Comparison of ENCODE assay signal across 17 cellular contexts in the genomic region with DNA sequence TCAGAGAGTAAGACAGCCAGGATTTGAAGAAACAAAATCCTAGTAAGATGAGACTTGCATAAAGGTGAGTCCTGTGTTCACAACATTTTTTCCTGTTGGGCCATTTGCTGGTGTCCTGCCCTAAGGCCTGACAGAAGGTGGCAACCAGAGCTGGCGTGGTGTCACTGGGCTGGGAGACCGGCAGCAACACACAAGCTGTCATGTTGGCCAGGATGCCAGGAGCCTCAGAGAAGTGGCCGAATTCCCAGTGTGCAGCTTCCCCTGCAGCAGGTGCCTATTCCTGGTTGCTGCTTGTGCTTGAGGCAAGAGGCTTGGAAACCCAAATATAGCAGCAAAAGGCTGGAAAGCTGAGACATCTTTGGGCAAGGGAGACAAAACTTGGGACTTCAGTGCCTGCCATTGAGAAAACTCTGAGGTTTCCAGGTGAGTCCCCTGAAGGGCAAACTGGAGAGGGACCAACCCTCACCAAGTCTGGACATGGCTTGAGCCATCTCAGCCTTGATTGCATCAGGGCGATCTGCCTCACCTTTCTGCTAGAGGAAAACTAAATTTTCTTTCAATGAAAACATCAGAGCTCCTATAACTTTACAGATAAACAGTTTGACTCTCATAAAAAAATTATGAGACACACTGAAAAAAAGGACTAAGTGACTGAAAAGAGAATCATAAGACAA. TPM values are rescaled to one million over a fixed set of nuclear protein-coding genes. Genes with fewer than 3 reads are reported as not detected.
DNase-seq lines count a peak whose midpoint lies in the region; ATAC-seq and TF ChIP-seq lines count a peak whose summit lies in the region.
"Had no signal": no experiment of that assay in that cellular context is flagged by ENCODE, and none has a peak within 500 bp of the region (broad histone marks: within the 10 kb centered on the region; RNA-seq: fewer than 3 reads in every experiment).

No MANE protein-coding gene starts in this region.

- 61 to 81% methylated on average over 4 of the region's 4 CpGs for WGBS in heart right ventricle, 2 donors
- whole genome bisulfite sequencing in mammary epithelial cell (ENCODE audit: low coverage, missing lambda C conversion rate), result 23% methylated on average over 4 of the region's 4 CpGs

- H3K27ac Mint-ChIP-seq in immature natural killer cell, result peak overlapping the region in 1 of 6 donors; percentile 53

- H3K27ac ChIP-seq in RWPE1 (peak overlapping the region; percentile 34), heart right ventricle (no peak overlapping the region), mammary epithelial cell (ENCODE audit: insufficient read depth, low read depth, low read length) (no peak overlapping the region)
- H3K27ac ChIP-seq: HL-60 had no signal

- H4K20me1 ChIP-seq in mammary epithelial cell (ENCODE audit: insufficient read depth, low read length), result no peaks in the 10 kb centered on the region

- peaks cover 3 to 7% of the 10 kb centered on the region in 2 donors for H3K4me1 Mint-ChIP-seq in immature natural killer cell

- peak; percentile 99 for DNase-seq in G401 (ENCODE audit: low spot score)
- no peak for DNase-seq in RWPE1 (ENCODE audit: low spot score)
- peak; percentile 45 to 61 for DNase-seq in heart right ventricle
- DNase-seq in pons (ENCODE audit: low spot score), result peak; percentile 8
- no peak for DNase-seq in SIG-M5 treated with dmso at 0.1 percent for 504 hours (lab: John Stamatoyannopoulos, UW; ENCODE audit: unreplicated experiment)
- no peak for DNase-seq in 8988T
- DNase-seq in mammary epithelial cell, result no peak
- no peak for DNase-seq in immature natural killer cell
- DNase-seq: Calu3; CD4-positive, CD25-positive, alpha-beta regulatory T cell; NCI-H187 treated with DMSO at 0.1 percent for 48 hours; NCI-H2171 treated with DMSO at 0.1 percent for 48 hours; NCI-H510A treated with DMSO at 0.1 percent for 48 hours; SHP77 treated with DMSO at 0.1 percent for 48 hours had no signal

- H3K36me3 ChIP-seq in heart right ventricle (peaks cover 0 to 45% (median 3%) of the 10 kb centered on the region in 9 donors), mammary epithelial cell (ENCODE audit: insufficient read depth, low read length) (peaks cover 2% of the 10 kb centered on the region)

- no TSS peak for BruUV-seq in mammary epithelial cell (replicated peaks; lab: Mats Ljungman, UMichigan)

- H3K9me3 Mint-ChIP-seq in immature natural killer cell, result no peaks in the 10 kb centered on the region

- peaks cover 0 to 31% (median 0%) of the 10 kb centered on the region in 11 donors for H3K9me3 ChIP-seq in heart right ventricle
- peaks cover 10% of the 10 kb centered on the region for H3K9me3 ChIP-seq in mammary epithelial cell (replicated peaks; ENCODE audit: insufficient read depth, low read length)

- peaks cover 20 to 46% (median 38%) of the 10 kb centered on the region in 3 donors for H3K36me3 Mint-ChIP-seq in immature natural killer cell

- no peaks in the 10 kb centered on the region for H3K27me3 ChIP-seq in heart right ventricle
- no peaks in the 10 kb centered on the region for H3K27me3 ChIP-seq in mammary epithelial cell (ENCODE audit: insufficient read depth, low read length)

- no peak overlapping the region for H3K4me3 Mint-ChIP-seq in immature natural killer cell

- H3K79me2 ChIP-seq in mammary epithelial cell (ENCODE audit: insufficient read depth, low read length), result peaks cover 25% of the 10 kb centered on the region

- H3K4me3 ChIP-seq in heart right ventricle (no peak overlapping the region), mammary epithelial cell (replicated peaks in 1 of 3; ENCODE audit: insufficient read depth in 1 of 3, low read depth in 2 of 3, low read length in 3 of 3) (no peak overlapping the region)

- intact Hi-C loops in heart right ventricle (cut with DNase I), result no loop called here
- intact Hi-C loops in mammary epithelial cell (cut with micrococcal nuclease), result no loop called here

- ATAC-seq in heart right ventricle, result peak; percentile 52 to 93 (median 82)
- ATAC-seq: HCT116, Panc1 had no signal

- CTCF ChIA-PET in RWPE1 (lab: Yijun Ruan, JAX), result no interaction called here
- CTCF ChIA-PET in mammary epithelial cell (lab: Charles Lee; ENCODE audit: low non-redundant PET), result no interaction called here

- H3K27me3 Mint-ChIP-seq in immature natural killer cell (ENCODE audit: low read depth in 3 of 3), result peaks cover 0 to 2% (median 1%) of the 10 kb centered on the region in 3 donors
- H3K27me3 Mint-ChIP-seq: CD4-positive, CD25-positive, alpha-beta regulatory T cell had no signal

- POLR2A ChIA-PET in RWPE1 (lab: Yijun Ruan, JAX; ENCODE audit: low non-redundant PET), result no interaction called here

- no peak overlapping the region for H2AFZ ChIP-seq in mammary epithelial cell (ENCODE audit: low read depth, low read length)

- H3K4me1 ChIP-seq in heart right ventricle (peaks cover 0 to 12% (median 0%) of the 10 kb centered on the region in 9 donors), mammary epithelial cell (ENCODE audit: insufficient read depth, low read length) (peaks cover 6% of the 10 kb centered on the region)

- no peak for TF ChIP-seq CTCF in RWPE1 (conservative IDR thresholded peaks at IDR 0.05; ENCODE audit: low read depth)
- no peak for TF ChIP-seq CTCF in heart right ventricle (IDR thresholded peaks at IDR 0.05)
- no peak for TF ChIP-seq CTCF in mammary epithelial cell (conservative IDR thresholded peaks at IDR 0.05 in 1 of 2, IDR thresholded peaks at IDR 0.05 in 1 of 2; ENCODE audit: extremely low read depth in 1 of 2, insufficient read depth in 1 of 2, low read depth in 1 of 2, low read length in 2 of 2)

- dilution Hi-C loops in mammary epithelial cell (cut with HindIII; ENCODE audit: low sequenced_read_pairs), result no loop called here

- in situ Hi-C loops in G401 (cut with HindIII; ENCODE audit: low sequenced_read_pairs) (no loop called here), mammary epithelial cell (cut with MboI; ENCODE audit: low sequenced_read_pairs in 2 of 2) (no loop called here)

- no peak overlapping the region for H3K9ac ChIP-seq in mammary epithelial cell (ENCODE audit: insufficient read depth, low read length)

- H3K4me2 ChIP-seq in mammary epithelial cell (ENCODE audit: insufficient read depth, low read depth, low read length), result no peak overlapping the region

RNA-seq across cellular contexts. Expression of gene ALG12, which starts 25.9 kb away (rescaled TPM):
- total RNA-seq in G401 (2014; rRNA removed; shearing (Covaris generic)), result 23.8 and 24.1 TPM in 2 replicates
- total RNA-seq in heart right ventricle, result 10 to 100 TPM in 9 of 10 donors, 1 to 10 TPM in 1; 9.6 to 19.8 (median 16.0) TPM
- 10 to 100 TPM in 1 of 2 donors, 1 to 10 TPM in 1; 9.7 to 10.4 TPM for polyA plus RNA-seq in heart right ventricle
- total RNA-seq in mammary epithelial cell, result 10 to 100 TPM; 19.0 to 19.9 TPM
- polyA plus RNA-seq in mammary epithelial cell, result 12.6 TPM
- polyA minus RNA-seq in mammary epithelial cell, result 3.8 TPM
- 10 to 100 TPM; 11.7 to 26.6 (median 12.6) TPM for polyA plus RNA-seq in immature natural killer cell

RNA-seq across cellular contexts. Expression of gene CRELD2, which starts 26.1 kb away (rescaled TPM):
- 85.5 and 121 TPM in 2 replicates for total RNA-seq in G401 (2014; rRNA removed; shearing (Covaris generic))
- 10 to 100 TPM; 13.0 to 32.5 (median 19.2) TPM for total RNA-seq in heart right ventricle
- 10 to 100 TPM; 11.0 to 90.0 TPM for polyA plus RNA-seq in heart right ventricle
- total RNA-seq in mammary epithelial cell, result 10 to 100 TPM; 26.5 to 51.5 TPM
- polyA plus RNA-seq in mammary epithelial cell, result 63.8 TPM
- 22.6 TPM for polyA minus RNA-seq in mammary epithelial cell
- polyA plus RNA-seq in immature natural killer cell, result 10 to 100 TPM; 61.3 to 94.8 (median 76.9) TPM

RNA-seq across cellular contexts. Expression of gene ZBED4, which starts 38.7 kb away (rescaled TPM):
- 10.0 and 12.8 TPM in 2 replicates for total RNA-seq in G401 (2014; rRNA removed; shearing (Covaris generic))
- 1 to 10 TPM; 3.5 to 5.9 (median 4.4) TPM for total RNA-seq in heart right ventricle
- 1 to 10 TPM; 2.6 to 3.2 TPM for polyA plus RNA-seq in heart right ventricle
- 10 to 100 TPM; 16.8 to 20.7 TPM for total RNA-seq in mammary epithelial cell
- 6.3 TPM for polyA plus RNA-seq in mammary epithelial cell
- 19.3 TPM for polyA minus RNA-seq in mammary epithelial cell
- 1 to 10 TPM; 4.1 to 9.7 (median 4.6) TPM for polyA plus RNA-seq in immature natural killer cell

Comparison
In these comparisons a context has a peak if more than half of its experiments do, and no peak if none do; other contexts are left out.
1. DNase-seq: peak in G401 (single experiment), heart right ventricle (2 of 2) and pons (single experiment); none in RWPE1 (single experiment), SIG-M5 treated with dmso at 0.1 percent for 504 hours (single experiment), 8988T (single experiment), mammary epithelial cell (single experiment) and immature natural killer cell (0 of 3).